8 cellular contexts compared by ENCODE assay signal in genomic region chr3:196432137-196432879, GRCh38. TPM values are rescaled to one million over a fixed set of nuclear protein-coding genes. Genes with fewer than 3 reads are reported as not detected.
DNase-seq lines count a peak whose midpoint lies in the region; ATAC-seq and TF ChIP-seq lines count a peak whose summit lies in the region.

UBXN7 (minus strand) TSS chr3:196432427; CDS start chr3:196432399, 28 bp downstream.

- H3K9me3 Mint-ChIP-seq in activated naive CD4-positive, alpha-beta T cell treated with anti-CD3 and anti-CD28 coated beads, Interleukin-2, amount 50 U/mL, for 72 hours, result no peaks in the 10 kb centered on the region

- no peak for TF ChIP-seq CTCF in suprapubic skin (IDR thresholded peaks at IDR 0.05)

- 0% methylated on average over 37 of the region's 67 CpGs for WGBS in suprapubic skin

- peak; percentile 97 for DNase-seq in NCI-H1105 (lab: John Stamatoyannopoulos, UW)
- peak; percentile 84 for DNase-seq in SKM-1 (lab: John Stamatoyannopoulos, UW; ENCODE audit: unreplicated experiment)
- DNase-seq in activated naive CD4-positive, alpha-beta T cell treated with anti-CD3 and anti-CD28 coated beads, Interleukin-2, amount 50 U/mL, for 72 hours (ENCODE audit: low spot score in 2 of 2), result peak; percentile 95 to 96
- DNase-seq in glomerular endothelial cell (ENCODE audit: extremely low read depth, low read depth, low spot score), result peak; percentile 50
- DNase-seq in occipital lobe (lab: John Stamatoyannopoulos, UW), result peak; percentile 93
- DNase-seq in suprapubic skin (ENCODE audit: low spot score in 2 of 2), result peak; percentile 96

- H3K4me1 ChIP-seq in suprapubic skin, result peaks cover 23% of the 10 kb centered on the region

- no peaks in the 10 kb centered on the region for H3K27me3 ChIP-seq in suprapubic skin

- H3K36me3 ChIP-seq in suprapubic skin, result no peaks in the 10 kb centered on the region

- peak in 1 of 2 donors; percentile 58 for TF ChIP-seq POLR2A in suprapubic skin (IDR thresholded peaks at IDR 0.05)

- no peaks in the 10 kb centered on the region for H3K9me3 ChIP-seq in suprapubic skin

- peak within 1 kb of the TSS; percentile 94 to 96 for H3K27ac Mint-ChIP-seq in activated naive CD4-positive, alpha-beta T cell treated with anti-CD3 and anti-CD28 coated beads, Interleukin-2, amount 50 U/mL, for 72 hours

- peak within 1 kb of the TSS; percentile 95 for H3K27ac ChIP-seq in suprapubic skin

- peak; percentile 79 for ATAC-seq in HG02610 (IDR thresholded peaks at IDR 0.05; ENCODE audit: unreplicated experiment)
- peak; percentile 88 to 91 for ATAC-seq in activated naive CD4-positive, alpha-beta T cell treated with anti-CD3 and anti-CD28 coated beads, Interleukin-2, amount 50 U/mL, for 72 hours

- H3K36me3 Mint-ChIP-seq in activated naive CD4-positive, alpha-beta T cell treated with anti-CD3 and anti-CD28 coated beads, Interleukin-2, amount 50 U/mL, for 72 hours, result peaks cover 19 to 20% of the 10 kb centered on the region in 2 donors

- H3K4me3 ChIP-seq in GM08714 (ENCODE audit: low read length), result peak within 1 kb of the TSS; percentile 87
- peak within 1 kb of the TSS; percentile 85 for H3K4me3 ChIP-seq in suprapubic skin

- no peak for TF ChIP-seq EP300 in suprapubic skin (IDR thresholded peaks at IDR 0.05)

RNA-seq across cellular contexts. Expression of gene UBXN7, which starts in this region (rescaled TPM):
- 100 to 1,000 TPM in 1 of 2 donors, 10 to 100 TPM in 1; 78.1 to 101 TPM for total RNA-seq in activated naive CD4-positive, alpha-beta T cell treated with anti-CD3 and anti-CD28 coated beads, Interleukin-2, amount 50 U/mL, for 72 hours
- total RNA-seq in glomerular endothelial cell (14.3 and 31.0 TPM in 2 replicates), occipital lobe (65.0 TPM), suprapubic skin (10 to 100 TPM; 21.7 to 48.6 (median 33.8) TPM)

Comparison
In these comparisons a context has a peak if more than half of its experiments do, and no peak if none do; other contexts are left out.
1. Peak in every context shown above with its lines: DNase-seq, ATAC-seq, H3K4me3 ChIP-seq and H3K27ac ChIP-seq.